22 cellular contexts compared by ENCODE assay signal in the genomic region with DNA sequence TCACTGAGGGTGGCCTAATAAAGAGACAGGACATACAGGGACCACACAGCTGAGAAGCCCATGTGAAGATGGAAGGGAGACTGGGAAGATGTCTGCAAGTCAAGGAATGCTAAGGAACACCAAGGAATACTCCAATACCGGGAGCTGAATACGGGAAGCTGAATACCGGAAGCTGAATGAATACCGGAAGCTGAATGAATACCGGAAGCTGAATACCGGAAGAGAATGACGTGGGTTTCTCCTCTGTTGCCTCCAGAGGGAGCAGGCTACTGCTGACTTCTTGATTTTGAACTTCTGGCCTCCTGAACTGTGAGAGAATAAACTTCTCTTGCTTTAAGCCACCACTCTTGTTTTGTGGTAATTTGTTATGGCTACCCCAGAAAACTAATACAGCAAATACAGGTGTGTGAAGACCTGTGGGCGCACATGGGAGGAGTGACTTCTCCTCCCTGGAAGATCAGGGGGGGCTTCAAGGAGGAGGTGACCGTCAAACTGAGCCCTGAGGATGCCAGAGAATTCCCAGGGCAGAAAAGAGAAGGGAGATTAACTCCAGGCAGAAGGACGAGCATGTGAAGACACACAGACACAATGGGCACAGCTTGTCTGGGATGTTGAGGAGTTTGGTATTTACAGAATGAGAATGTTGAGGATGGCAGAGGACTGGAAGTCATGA.
DNase-seq lines count a peak whose midpoint lies in the region; TF ChIP-seq lines count a peak whose summit lies in the region.
"Had no signal": no experiment of that assay in that cellular context is flagged by ENCODE, and none has a peak within 500 bp of the region (broad histone marks: within the 10 kb centered on the region; RNA-seq: fewer than 3 reads in every experiment).

No MANE protein-coding gene starts in this region.

- H3K79me2 ChIP-seq in fibroblast of lung (ENCODE audit: control insufficient read depth, insufficient read depth, low read length): no peaks in the 10 kb centered on the region

- intact Hi-C loops in transverse colon (cut with DNase I; ENCODE audit: low total_unique reads): loop anchor here (5.0 kb wide), 2 partner anchors 43 to 358 kb away; no protein-coding TSS in a partner anchor
- intact Hi-C loops in spleen (cut with DNase I; ENCODE audit: low total_unique reads): no loop called here

- TF ChIP-seq CTCF in fibroblast of lung (conservative IDR thresholded peaks at IDR 0.05 in 1 of 2, IDR thresholded peaks at IDR 0.05 in 1 of 2; ENCODE audit: low read depth in 1 of 2, low read length in 2 of 2) (peak in 1 of 2 donors; percentile 32), transverse colon (IDR thresholded peaks at IDR 0.05) (no peak), spleen (IDR thresholded peaks at IDR 0.05 in 8 of 11, conservative IDR thresholded peaks at IDR 0.05 in 3 of 11) (no peak)

- peaks cover 4% of the 10 kb centered on the region for H3K4me1 Mint-ChIP-seq in activated naive CD4-positive, alpha-beta T cell treated with anti-CD3 and anti-CD28 coated beads, Interleukin-2, amount 50 U/mL, for 24 hours
- H3K4me1 Mint-ChIP-seq in activated naive CD4-positive, alpha-beta T cell treated with anti-CD3 and anti-CD28 coated beads, Interleukin-2, amount 10 ng/mL, durations not matched to agents 7 days and 5 days: peaks cover 4% of the 10 kb centered on the region

- peak overlapping the region; percentile 11 for H2AFZ ChIP-seq in fibroblast of lung (ENCODE audit: low read length)

- TF ChIP-seq EP300 in transverse colon (IDR thresholded peaks at IDR 0.05; ENCODE audit: low read depth): no peak

- 37 to 63% methylated on average over 6 to 10 of the region's 10 CpGs for WGBS in transverse colon (ENCODE audit: low coverage in 1 of 2), 2 donors
- 41 to 60% (median 51%) methylated on average over 10 of the region's 10 CpGs for WGBS in spleen, 5 donors

- H3K4me3 Mint-ChIP-seq in activated naive CD4-positive, alpha-beta T cell treated with anti-CD3 and anti-CD28 coated beads, Interleukin-2, amount 50 U/mL, for 24 hours: peak overlapping the region; percentile 15
- H3K4me3 Mint-ChIP-seq in activated naive CD4-positive, alpha-beta T cell treated with anti-CD3 and anti-CD28 coated beads, Interleukin-2, amount 10 ng/mL, durations not matched to agents 7 days and 5 days: no peak overlapping the region
- H3K4me3 Mint-ChIP-seq: activated CD4-positive, alpha-beta T cell treated with anti-CD3 and anti-CD28 coated beads, Interleukin-2, amount 10 ng/mL, durations not matched to agents 7 days and 5 days; activated naive CD8-positive, alpha-beta T cell treated with anti-CD3 and anti-CD28 coated beads, Interleukin-2, amount 10 ng/mL, durations not matched to agents 7 days and 5 days; T-helper 2 cell treated with Interferon-gamma antibody and Interleukin-4, amounts not matched to agents 5 μg/mL and 100 μg/mL, for 36 hours had no signal

- no peaks in the 10 kb centered on the region for H4K20me1 ChIP-seq in fibroblast of lung (ENCODE audit: control insufficient read depth, extremely low read depth, insufficient read depth, low read length)

- peaks cover 3% of the 10 kb centered on the region for H3K27me3 Mint-ChIP-seq in activated naive CD4-positive, alpha-beta T cell treated with anti-CD3 and anti-CD28 coated beads, Interleukin-2, amount 50 U/mL, for 24 hours
- H3K27me3 Mint-ChIP-seq in activated naive CD4-positive, alpha-beta T cell treated with anti-CD3 and anti-CD28 coated beads, Interleukin-2, amount 10 ng/mL, durations not matched to agents 7 days and 5 days: peaks cover 13% of the 10 kb centered on the region

- CTCF ChIA-PET in activated naive CD4-positive, alpha-beta T cell treated with anti-CD3 and anti-CD28 coated beads, Interleukin-2, amount 10 ng/mL, durations not matched to agents 7 days and 5 days (lab: Charles Lee): no interaction called here

- no peak for TF ChIP-seq POLR2A in transverse colon (IDR thresholded peaks at IDR 0.05)
- TF ChIP-seq POLR2A in spleen (IDR thresholded peaks at IDR 0.05): no peak

- H3K4me1 ChIP-seq in fibroblast of lung (ENCODE audit: control insufficient read depth, extremely low read depth, insufficient read depth, low read length) (no peaks in the 10 kb centered on the region), transverse colon (peaks cover 0 to 10% (median 2%) of the 10 kb centered on the region in 4 donors), spleen (peaks cover 0 to 7% (median 0%) of the 10 kb centered on the region in 6 donors)
- H3K4me1 ChIP-seq: A549 had no signal

- H3K27me3 ChIP-seq in fibroblast of lung (ENCODE audit: control insufficient read depth, insufficient read depth, low read length): no peaks in the 10 kb centered on the region
- no peaks in the 10 kb centered on the region for H3K27me3 ChIP-seq in transverse colon
- peaks cover 0 to 47% (median 0%) of the 10 kb centered on the region in 7 donors for H3K27me3 ChIP-seq in spleen (replicated peaks in 1 of 7)

- no peak overlapping the region for H3K9ac ChIP-seq in fibroblast of lung (ENCODE audit: insufficient read depth, low read length)

- no peak overlapping the region for H3K4me2 ChIP-seq in fibroblast of lung (ENCODE audit: extremely low read depth, insufficient read depth, low read length)
- H3K4me2 ChIP-seq: A549 had no signal

- H3K9me3 Mint-ChIP-seq in activated naive CD4-positive, alpha-beta T cell treated with anti-CD3 and anti-CD28 coated beads, Interleukin-2, amount 50 U/mL, for 24 hours: no peaks in the 10 kb centered on the region
- H3K9me3 Mint-ChIP-seq in activated naive CD4-positive, alpha-beta T cell treated with anti-CD3 and anti-CD28 coated beads, Interleukin-2, amount 10 ng/mL, durations not matched to agents 7 days and 5 days: peaks cover 8% of the 10 kb centered on the region

- no peaks in the 10 kb centered on the region for H3K36me3 ChIP-seq in fibroblast of lung (ENCODE audit: control insufficient read depth, insufficient read depth, low read length)
- no peaks in the 10 kb centered on the region for H3K36me3 ChIP-seq in transverse colon
- no peaks in the 10 kb centered on the region for H3K36me3 ChIP-seq in spleen

- in situ Hi-C loops in SK-MEL-5 (cut with HindIII; ENCODE audit: low pct_unique_long_range_greater_than_20kb, low sequenced_read_pairs) (no loop called here), transverse colon (cut with MboI; ENCODE audit: low pct_ligation_motif_present in 1 of 4, low pct_unique_long_range_greater_than_20kb in 1 of 4, low sequenced_read_pairs in 3 of 4) (no loop called here)

- no peaks in the 10 kb centered on the region for H3K36me3 Mint-ChIP-seq in activated naive CD4-positive, alpha-beta T cell treated with anti-CD3 and anti-CD28 coated beads, Interleukin-2, amount 50 U/mL, for 24 hours
- no peaks in the 10 kb centered on the region for H3K36me3 Mint-ChIP-seq in activated naive CD4-positive, alpha-beta T cell treated with anti-CD3 and anti-CD28 coated beads, Interleukin-2, amount 10 ng/mL, durations not matched to agents 7 days and 5 days

- H3K4me3 ChIP-seq in fibroblast of lung (replicated peaks in 1 of 4; ENCODE audit: control extremely low read depth in 1 of 4, insufficient read depth in 1 of 4, low read depth in 3 of 4, low read length in 4 of 4): no peak overlapping the region
- H3K4me3 ChIP-seq in transverse colon: no peak overlapping the region
- H3K4me3 ChIP-seq in spleen: no peak overlapping the region
- H3K4me3 ChIP-seq: A549 had no signal

- no peak overlapping the region for H3K27ac ChIP-seq in fibroblast of lung (ENCODE audit: insufficient read depth, low read length)
- peak overlapping the region; percentile 61 to 87 (median 68) for H3K27ac ChIP-seq in transverse colon
- H3K27ac ChIP-seq in spleen: no peak overlapping the region
- H3K27ac ChIP-seq: A549, RWPE1 had no signal

- H3K9me3 ChIP-seq in fibroblast of lung (ENCODE audit: control insufficient read depth, insufficient read depth, low read depth, low read length) (no peaks in the 10 kb centered on the region), transverse colon (no peaks in the 10 kb centered on the region), spleen (no peaks in the 10 kb centered on the region)

- H3K27ac Mint-ChIP-seq in activated naive CD4-positive, alpha-beta T cell treated with anti-CD3 and anti-CD28 coated beads, Interleukin-2, amount 50 U/mL, for 24 hours: no peak overlapping the region
- H3K27ac Mint-ChIP-seq in activated naive CD4-positive, alpha-beta T cell treated with anti-CD3 and anti-CD28 coated beads, Interleukin-2, amount 10 ng/mL, durations not matched to agents 7 days and 5 days: no peak overlapping the region
- H3K27ac Mint-ChIP-seq: activated CD4-positive, alpha-beta T cell treated with anti-CD3 and anti-CD28 coated beads, Interleukin-2, amount 10 ng/mL, durations not matched to agents 7 days and 5 days; activated naive CD8-positive, alpha-beta T cell treated with anti-CD3 and anti-CD28 coated beads, Interleukin-2, amount 10 ng/mL, durations not matched to agents 7 days and 5 days; T-helper 2 cell treated with Interferon-gamma antibody and Interleukin-4, amounts not matched to agents 5 μg/mL and 100 μg/mL, for 36 hours had no signal

- DNase-seq in activated naive CD4-positive, alpha-beta T cell treated with anti-CD3 and anti-CD28 coated beads, Interleukin-2, amount 10 ng/mL, durations not matched to agents 7 days and 5 days: no peak
- DNase-seq in SK-MEL-5 (ENCODE audit: low read depth, low spot score): peak; percentile 13
- DNase-seq in fibroblast of lung (ENCODE audit: low read depth in 2 of 2): peak in 1 of 2 donors; percentile 26
- DNase-seq in transverse colon: no peak
- DNase-seq in spleen: no peak
- DNase-seq in UCSD-AML1 (lab: John Stamatoyannopoulos, UW; ENCODE audit: unreplicated experiment): no peak
- no peak for DNase-seq in effector CD8-positive, alpha-beta T cell (lab: John Stamatoyannopoulos, UW)
- DNase-seq: activated CD4-positive, alpha-beta T cell treated with anti-CD3 and anti-CD28 coated beads, Interleukin-2, amount 10 ng/mL, durations not matched to agents 7 days and 5 days; activated naive CD8-positive, alpha-beta T cell treated with anti-CD3 and anti-CD28 coated beads, Interleukin-2, amount 10 ng/mL, durations not matched to agents 7 days and 5 days; activated T-cell treated with anti-CD3 and anti-CD28 coated beads, Interleukin-2, amount 50 U/mL, for 1 hour; caudate nucleus; head of caudate nucleus; kidney; midbrain; NCI-H2029 treated with DMSO at 0.1 percent for 48 hours; NCI-H748 treated with DMSO at 0.1 percent for 48 hours; nucleus accumbens; stimulated activated CD4-positive, alpha-beta T cell treated with anti-CD3 and anti-CD28 coated beads, Interleukin-12 subunit alpha, Interleukin-12 subunit beta, amount 100 ng/mL, for 4 hours had no signal

Comparison
In these comparisons a context has a peak if more than half of its experiments do, and no peak if none do; other contexts are left out.
1. H3K27ac ChIP-seq: peak in transverse colon (4 of 4); none in fibroblast of lung (single experiment) and spleen (0 of 8).